7 cellular contexts compared by ENCODE assay signal in the genomic region with DNA sequence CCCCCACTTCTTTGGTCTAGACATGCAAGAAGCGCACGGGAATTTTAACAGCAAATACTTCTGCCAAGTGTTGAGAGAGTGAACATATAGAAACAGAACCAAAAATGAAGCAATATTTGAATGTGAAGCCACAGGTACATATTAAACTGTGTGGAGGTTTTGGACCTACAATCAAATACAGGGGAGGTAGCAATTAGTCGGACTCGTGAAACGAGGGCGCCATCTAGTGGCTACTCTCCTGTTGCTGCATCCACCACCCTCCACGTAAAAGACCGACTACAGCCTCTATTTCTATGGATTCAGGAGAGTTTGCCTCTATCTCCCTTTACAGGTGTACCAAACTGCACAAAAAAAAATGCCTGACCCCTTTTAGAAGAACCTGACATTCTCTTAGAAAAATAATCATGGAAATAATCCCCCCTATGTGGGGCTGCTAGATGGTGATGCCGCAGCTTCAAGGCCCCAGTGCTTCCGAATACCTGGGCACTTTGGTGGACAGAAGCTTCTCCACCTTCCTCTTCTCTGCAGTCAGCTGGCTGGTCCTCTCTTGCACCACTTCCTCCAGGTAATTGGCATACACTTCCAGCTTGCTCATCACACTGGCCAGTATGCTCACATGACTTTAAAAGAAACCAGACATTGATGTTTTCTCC. TPM values are rescaled to one million over a fixed set of nuclear protein-coding genes. Genes with fewer than 3 reads are reported as not detected.
DNase-seq lines count a peak whose midpoint lies in the region; ATAC-seq, FAIRE-seq and TF ChIP-seq lines count a peak whose summit lies in the region.

No MANE protein-coding gene starts in this region.

- FAIRE-seq in GM12891 (lab: Jason Lieb, UNC), result peak; percentile 89

- TF ChIP-seq POLR2A in GM12891 (IDR thresholded peaks at IDR 0.05; ENCODE audit: low read depth, low read length), result no peak

- DNase-seq in GM12891 (ENCODE audit: insufficient read length, low spot score), result peak; percentile 54
- DNase-seq in NCI-H2107 treated with DMSO at 0.1 percent for 48 hours (lab: John Stamatoyannopoulos, UW; ENCODE audit: unreplicated experiment), result peak; percentile 21
- peak; percentile 52 for DNase-seq in activated CD4-positive, alpha-beta T cell treated with anti-CD3 and anti-CD28 coated beads for 1 hour
- peak; percentile 78 for DNase-seq in cerebellar cortex (ENCODE audit: low spot score)
- DNase-seq in left kidney (ENCODE audit: low read depth, low spot score), result peak; percentile 87
- peak; percentile 81 for DNase-seq in stimulated activated CD4-positive, alpha-beta T cell treated with anti-CD3 and anti-CD28 coated beads, Interleukin-4, amount 100 ng/mL, for 24 hours

- ATAC-seq in HG02852 (IDR thresholded peaks at IDR 0.05; ENCODE audit: unreplicated experiment), result peak; percentile 84

TF ChIP-seq in GM12891, 5 proteins besides CTCF, POLR2A, EP300 and RAD21:
- TF ChIP-seq TAF1 (IDR thresholded peaks at IDR 0.05; ENCODE audit: low read depth, low read length) (no peak), SPI1 (IDR thresholded peaks at IDR 0.05; ENCODE audit: low read depth, low read length) (no peak), POLR2AphosphoS5 (IDR thresholded peaks at IDR 0.05; ENCODE audit: low read depth, low read length) (no peak), PAX5 (IDR thresholded peaks at IDR 0.05; ENCODE audit: insufficient read depth, low read length, severe bottlenecking) (no peak), POU2F2 (IDR thresholded peaks at IDR 0.05; ENCODE audit: low read depth, low read length) (no peak)

RNA-seq across cellular contexts. Expression of gene TECTB, which starts 31.7 kb away (rescaled TPM):
- not detected for polyA plus RNA-seq in GM12891 (2012; ENCODE audit: low read depth, missing spikeins)

RNA-seq across cellular contexts. Expression of gene ACSL5, which starts 59.0 kb away (rescaled TPM):
- polyA plus RNA-seq in GM12891 (2012; ENCODE audit: low read depth, missing spikeins), result 23.6 TPM

Comparison
In these comparisons a context has a peak if more than half of its experiments do, and no peak if none do; other contexts are left out.
1. Peak in every context shown above with its lines: DNase-seq and ATAC-seq.
2. DNase-seq: peak in every context shown above with its lines; median percentile 87 in left kidney; 81 in stimulated activated CD4-positive, alpha-beta T cell treated with anti-CD3 and anti-CD28 coated beads, Interleukin-4, amount 100 ng/mL, for 24 hours; 78 in cerebellar cortex; 54 in GM12891; 52 in activated CD4-positive, alpha-beta T cell treated with anti-CD3 and anti-CD28 coated beads for 1 hour; 21 in NCI-H2107 treated with DMSO at 0.1 percent for 48 hours.